Comparison of ENCODE assay signal across 23 cellular contexts in the genomic region with DNA sequence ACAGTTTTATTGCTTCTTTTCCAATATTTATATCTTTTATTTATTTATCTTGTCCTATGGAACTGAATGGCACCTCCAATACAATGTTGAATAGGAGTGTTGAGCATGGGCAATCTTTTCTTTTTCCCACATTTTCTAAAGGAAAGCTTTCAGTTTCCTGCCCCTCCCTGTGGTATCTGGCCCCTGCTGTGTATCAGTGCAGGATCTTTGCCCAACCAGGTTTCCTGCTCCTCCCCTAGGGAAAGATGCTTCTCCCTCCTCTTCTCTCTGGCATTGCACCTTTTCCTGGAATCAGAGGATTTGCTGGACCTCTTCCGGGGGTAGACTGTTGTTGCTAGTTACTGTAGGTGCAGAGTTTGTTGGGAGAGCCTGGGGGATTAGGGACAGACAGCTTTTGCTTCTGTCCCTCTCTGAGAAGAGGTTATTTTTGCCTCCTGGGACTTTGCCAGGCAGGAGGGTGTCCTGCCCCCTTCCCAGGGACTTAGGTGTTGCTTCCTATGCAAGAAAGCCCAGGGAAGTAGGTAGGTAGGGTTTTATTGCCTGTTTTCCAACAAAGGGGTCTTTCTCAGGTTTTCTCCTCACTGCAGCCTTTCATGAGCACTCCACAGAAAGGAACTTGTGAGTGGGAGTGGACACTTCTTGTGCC.
A peak's percentile ranks its signal among the peaks of the same experiment; 100 is the strongest.
DNase-seq lines count a peak whose midpoint lies in the region; ATAC-seq and TF ChIP-seq lines count a peak whose summit lies in the region.
"Had no signal": no experiment of that assay in that cellular context is flagged by ENCODE, and none has a peak within 500 bp of the region (broad histone marks: within the 10 kb centered on the region; RNA-seq: fewer than 3 reads in every experiment).

No MANE protein-coding gene starts in this region.

- no peaks in the 10 kb centered on the region for H3F3A ChIP-seq in neural progenitor cell (ENCODE audit: low read depth)

- no peaks in the 10 kb centered on the region for H3K27me3 Mint-ChIP-seq in neural progenitor cell (ENCODE audit: insufficient read depth, low read depth)
- H3K27me3 Mint-ChIP-seq: B cell had no signal

- ATAC-seq in left ventricle myocardium superior (peak; percentile 75), GM18861 (IDR thresholded peaks at IDR 0.05; ENCODE audit: unreplicated experiment) (no peak)
- no peak for ATAC-seq in activated naive CD4-positive, alpha-beta T cell treated with anti-CD3 and anti-CD28 coated beads, Interleukin-2, amount 50 U/mL, for 72 hours
- ATAC-seq: HepG2, PC-3 had no signal

- no peak overlapping the region for H3K4me3 ChIP-seq in neural progenitor cell
- H3K4me3 ChIP-seq: SJCRH30 had no signal

- peaks cover 10% of the 10 kb centered on the region for H3K4me1 ChIP-seq in neural progenitor cell
- H3K4me1 ChIP-seq: SJCRH30 had no signal

- no peak overlapping the region for H3K4me3 Mint-ChIP-seq in neural progenitor cell
- H3K4me3 Mint-ChIP-seq: B cell, HFFc6 had no signal

- no peak overlapping the region for H2AFZ ChIP-seq in neural progenitor cell (replicated peaks)

- H3K9me3 Mint-ChIP-seq in neural progenitor cell: peaks cover 1% of the 10 kb centered on the region
- no peaks in the 10 kb centered on the region for H3K9me3 Mint-ChIP-seq in activated naive CD4-positive, alpha-beta T cell treated with anti-CD3 and anti-CD28 coated beads, Interleukin-2, amount 50 U/mL, for 72 hours
- H3K9me3 Mint-ChIP-seq: HFFc6 had no signal

- intact Hi-C loops in left ventricle myocardium superior (cut with micrococcal nuclease): no loop called here

- H3K4me1 Mint-ChIP-seq in neural progenitor cell: peaks cover 4% of the 10 kb centered on the region
- H3K4me1 Mint-ChIP-seq: B cell had no signal

- no peaks in the 10 kb centered on the region for H3K27me3 ChIP-seq in neural progenitor cell
- H3K27me3 ChIP-seq: SJCRH30 had no signal

- H3K9ac ChIP-seq in neural progenitor cell: no peak overlapping the region

- TF ChIP-seq CTCF in neural progenitor cell (IDR thresholded peaks at IDR 0.05): no peak

- H4K20me1 ChIP-seq in neural progenitor cell (ENCODE audit: low read depth): peaks cover 3% of the 10 kb centered on the region

- H3K27ac ChIP-seq in neural progenitor cell: no peak overlapping the region
- H3K27ac ChIP-seq: 22Rv1, SJCRH30 had no signal

- no peaks in the 10 kb centered on the region for H3K79me2 ChIP-seq in neural progenitor cell (ENCODE audit: low read depth)

- no peak overlapping the region for H3K4me2 ChIP-seq in neural progenitor cell

- no peaks in the 10 kb centered on the region for H3K9me3 ChIP-seq in neural progenitor cell (ENCODE audit: low read depth)
- H3K9me3 ChIP-seq: SJCRH30 had no signal

- H3K27ac Mint-ChIP-seq in neural progenitor cell: no peak overlapping the region
- H3K27ac Mint-ChIP-seq in activated naive CD4-positive, alpha-beta T cell treated with anti-CD3 and anti-CD28 coated beads, Interleukin-2, amount 50 U/mL, for 72 hours: no peak overlapping the region
- H3K27ac Mint-ChIP-seq: B cell, HFFc6 had no signal

- peaks cover 11% of the 10 kb centered on the region for H3K36me3 Mint-ChIP-seq in neural progenitor cell
- H3K36me3 Mint-ChIP-seq in activated naive CD4-positive, alpha-beta T cell treated with anti-CD3 and anti-CD28 coated beads, Interleukin-2, amount 50 U/mL, for 72 hours: peaks cover 0 to 4% of the 10 kb centered on the region in 2 donors

- H3K36me3 ChIP-seq in neural progenitor cell: no peaks in the 10 kb centered on the region

- DNase-seq in NCI-H146 (lab: John Stamatoyannopoulos, UW) (peak; percentile 11), NCI-H146 treated with DMSO at 0.1 percent for 48 hours (lab: John Stamatoyannopoulos, UW; ENCODE audit: unreplicated experiment) (no peak), HT1080 (ENCODE audit: low read depth) (peak; percentile 52), left ventricle myocardium superior (no peak), neural progenitor cell (ENCODE audit: low spot score) (peak; percentile 10), NOMO-1 treated with dmso at 0.1 percent for 144 hours (lab: John Stamatoyannopoulos, UW; ENCODE audit: unreplicated experiment) (no peak)
- no peak for DNase-seq in activated naive CD4-positive, alpha-beta T cell treated with anti-CD3 and anti-CD28 coated beads, Interleukin-2, amount 50 U/mL, for 72 hours (ENCODE audit: low spot score in 2 of 2)
- DNase-seq: DND-41, GDM1, GOT3, HFFc6, KBM-7, NCI-H1105 treated with DMSO at 0.1 percent for 48 hours, NCI-H187 treated with DMSO at 0.1 percent for 48 hours, NCI-H2227 treated with DMSO at 0.1 percent for 48 hours, NCI-H524, PC-3, RPMI8226, SJCRH30 had no signal

Comparison
In these comparisons a context has a peak if more than half of its experiments do, and no peak if none do; other contexts are left out.
1. DNase-seq: peak in NCI-H146 (single experiment), HT1080 (single experiment) and neural progenitor cell (single experiment); none in NCI-H146 treated with DMSO at 0.1 percent for 48 hours (single experiment), left ventricle myocardium superior (single experiment), NOMO-1 treated with dmso at 0.1 percent for 144 hours (single experiment) and activated naive CD4-positive, alpha-beta T cell treated with anti-CD3 and anti-CD28 coated beads, Interleukin-2, amount 50 U/mL, for 72 hours (0 of 2).